Comparison of ENCODE assay signal across 27 cellular contexts in genomic region chr5:25009063-25009462, GRCh38.
"Had no signal": no experiment of that assay in that cellular context is flagged by ENCODE, and none has a peak within 500 bp of the region (broad histone marks: within the 10 kb centered on the region; RNA-seq: fewer than 3 reads in every experiment).

No MANE protein-coding gene starts in this region.

- H3K4me3 ChIP-seq: body of pancreas, esophagus muscularis mucosa, pancreas, prostate gland, skin epidermis, stomach, tibial artery had no signal

- H3K27me3 ChIP-seq: body of pancreas, esophagus muscularis mucosa, pancreas, stomach, tibial artery had no signal

- H3K9me3 Mint-ChIP-seq: nephron progenitor cell had no signal

- H3K36me3 Mint-ChIP-seq: activated naive CD8-positive, alpha-beta T cell; mesothelial cell of epicardium; naive B cell; stimulated activated naive B cell treated with anti-CD40 and anti-IgM and Interleukin-4, amounts not matched to agents 10 μg/mL and 1 μg/mL and 100 μg/mL, for 72 hours had no signal

- ATAC-seq: activated T-cell treated with anti-CD3 and anti-CD28 coated beads, Interleukin-2, amount 50 U/mL, for 72 hours; body of pancreas; left colon; pancreas; sciatic nerve; stimulated activated naive B cell treated with anti-CD40 and anti-IgM and Interleukin-4, amounts not matched to agents 10 μg/mL and 1 μg/mL and 100 μg/mL, for 72 hours had no signal

- H3K9me3 ChIP-seq: body of pancreas, pancreas, prostate gland, tibial artery had no signal

- H3K4me3 Mint-ChIP-seq: activated naive CD8-positive, alpha-beta T cell; activated T-cell treated with anti-CD3 and anti-CD28 coated beads, Interleukin-2, amount 50 U/mL, for 72 hours; mesothelial cell of epicardium; naive B cell; nephron progenitor cell; stimulated activated naive B cell treated with anti-CD40 and anti-IgM and Interleukin-4, amounts not matched to agents 10 μg/mL and 1 μg/mL and 100 μg/mL, for 72 hours had no signal

- H3K27ac Mint-ChIP-seq: activated naive CD8-positive, alpha-beta T cell; activated T-cell treated with anti-CD3 and anti-CD28 coated beads, Interleukin-2, amount 50 U/mL, for 72 hours; mesothelial cell of epicardium; naive B cell; nephron progenitor cell; stimulated activated naive B cell treated with anti-CD40 and anti-IgM and Interleukin-4, amounts not matched to agents 10 μg/mL and 1 μg/mL and 100 μg/mL, for 72 hours had no signal

- DNase-seq: activated CD4-positive, alpha-beta T cell treated with anti-CD3 and anti-CD28 coated beads for 1 hour; activated naive CD4-positive, alpha-beta T cell treated with Interleukin-2 at 50 U/mL for 16 hours; activated T-cell treated with anti-CD3 and anti-CD28 coated beads for 4 hours; activated T-cell treated with anti-CD3 and anti-CD28 coated beads, Interleukin-2, amount 50 U/mL, for 72 hours; anterior cingulate cortex; body of pancreas; dermis blood vessel endothelial cell; effector CD4-positive, alpha-beta T cell; kidney; left colon; mammary epithelial cell; naive B cell; nephron progenitor cell; pancreas; retina; stimulated activated CD4-positive, alpha-beta T cell treated with anti-CD3 and anti-CD28 coated beads, Interleukin-12 subunit alpha, Interleukin-12 subunit beta, amount 100 ng/mL, for 4 hours; stimulated activated CD4-positive, alpha-beta T cell treated with anti-CD3 and anti-CD28 coated beads, Interleukin-4, amount 100 ng/mL, for 4 hours; stimulated activated CD8-positive, alpha-beta memory T cell treated with anti-CD3 and anti-CD28 coated beads, Interleukin-4, amount 100 ng/mL, for 48 hours; stimulated activated naive B cell treated with anti-CD40 and anti-IgM and Interleukin-4, amounts not matched to agents 10 μg/mL and 1 μg/mL and 100 μg/mL, for 72 hours; stomach; tibial artery had no signal

- H3K36me3 ChIP-seq: esophagus muscularis mucosa, pancreas, prostate gland, stomach, tibial artery had no signal

- H3K4me1 Mint-ChIP-seq: naive B cell; nephron progenitor cell; stimulated activated naive B cell treated with anti-CD40 and anti-IgM and Interleukin-4, amounts not matched to agents 10 μg/mL and 1 μg/mL and 100 μg/mL, for 72 hours had no signal

- H3K4me1 ChIP-seq: body of pancreas, esophagus muscularis mucosa, pancreas, prostate gland, stomach, tibial artery had no signal

- H3K27ac ChIP-seq: body of pancreas, esophagus muscularis mucosa, pancreas, prostate gland, skin epidermis, stomach, tibial artery had no signal
